23 cellular contexts compared by ENCODE assay signal in the genomic region with DNA sequence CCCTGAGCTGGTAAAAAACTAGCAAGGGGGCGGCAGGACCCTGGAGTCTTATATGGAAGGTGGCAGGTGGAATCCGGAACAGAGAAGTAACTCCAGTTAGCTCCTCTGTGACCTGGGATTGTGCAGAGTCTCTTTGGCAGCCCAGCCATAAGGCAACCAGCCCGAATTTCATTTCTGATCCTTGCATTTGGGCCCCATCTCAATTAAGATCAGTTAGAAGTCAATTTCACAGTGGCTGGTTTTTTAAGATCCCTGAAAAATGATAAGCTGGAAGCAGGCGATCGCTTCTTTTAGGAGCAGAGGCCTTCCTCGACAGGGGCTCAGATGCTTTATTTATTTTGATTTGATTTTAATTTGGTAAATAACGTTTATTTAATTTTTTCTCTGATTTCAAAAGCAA.
"Had no signal": no experiment of that assay in that cellular context is flagged by ENCODE, and none has a peak within 500 bp of the region (broad histone marks: within the 10 kb centered on the region; RNA-seq: fewer than 3 reads in every experiment).

No MANE protein-coding gene starts in this region.

- H3K4me3 ChIP-seq: ascending aorta, esophagus muscularis mucosa, gastrocnemius medialis, heart left ventricle had no signal

- H3K36me3 ChIP-seq: ascending aorta, esophagus muscularis mucosa, gastrocnemius medialis, heart left ventricle had no signal

- ATAC-seq: activated naive CD4-positive, alpha-beta T cell treated with anti-CD3 and anti-CD28 coated beads, Interleukin-2, amount 50 U/mL, for 72 hours; activated T-cell treated with anti-CD3 and anti-CD28 coated beads, Interleukin-2, amount 50 U/mL, for 72 hours; foreskin keratinocyte; gastrocnemius medialis; heart left ventricle had no signal

- DNase-seq: activated CD4-positive, alpha-beta memory T cell treated with anti-CD3 and anti-CD28 coated beads, Interleukin-2, amount 10 ng/mL, durations not matched to agents 7 days and 5 days; activated CD4-positive, alpha-beta T cell treated with anti-CD3 and anti-CD28 coated beads for 1 hour; activated CD4-positive, alpha-beta T cell treated with anti-CD3 and anti-CD28 coated beads for 4 hours; activated CD4-positive, alpha-beta T cell treated with anti-CD3 and anti-CD28 coated beads, Interleukin-2, amount 10 ng/mL, durations not matched to agents 7 days and 5 days; activated CD4-positive, alpha-beta T cell treated with anti-CD3 and anti-CD28 coated beads, Interleukin-2, amount 50 U/mL, for 4 hours; activated CD8-positive, alpha-beta memory T cell treated with anti-CD3 and anti-CD28 coated beads, Interleukin-2, amount 50 U/mL, for 48 hours; activated gamma-delta T cell; activated naive CD4-positive, alpha-beta T cell; activated naive CD4-positive, alpha-beta T cell treated with anti-CD3 and anti-CD28 coated beads, Interleukin-2, amount 10 ng/mL, durations not matched to agents 7 days and 5 days; activated naive CD8-positive, alpha-beta T cell treated with anti-CD3 and anti-CD28 coated beads, Interleukin-2, amount 10 ng/mL, durations not matched to agents 7 days and 5 days; activated T-cell treated with anti-CD3 and anti-CD28 coated beads for 4 hours; activated T-cell treated with anti-CD3 and anti-CD28 coated beads, Interleukin-2, amount 50 U/mL, for 24 hours; activated T-cell treated with anti-CD3 and anti-CD28 coated beads, Interleukin-2, amount 50 U/mL, for 72 hours; caudate nucleus; effector CD8-positive, alpha-beta T cell; foreskin keratinocyte; gastrocnemius medialis; glutamatergic neuron; heart left ventricle; T-helper 2 cell had no signal

- H3K9me3 ChIP-seq: ascending aorta, esophagus muscularis mucosa, gastrocnemius medialis, heart left ventricle had no signal

- H3K27me3 ChIP-seq: ascending aorta, esophagus muscularis mucosa, foreskin keratinocyte, gastrocnemius medialis, heart left ventricle had no signal

- H3K27ac ChIP-seq: esophagus muscularis mucosa, foreskin keratinocyte, gastrocnemius medialis, heart left ventricle had no signal
